Comparison of ENCODE assay signal across 9 cellular contexts in the genomic region with DNA sequence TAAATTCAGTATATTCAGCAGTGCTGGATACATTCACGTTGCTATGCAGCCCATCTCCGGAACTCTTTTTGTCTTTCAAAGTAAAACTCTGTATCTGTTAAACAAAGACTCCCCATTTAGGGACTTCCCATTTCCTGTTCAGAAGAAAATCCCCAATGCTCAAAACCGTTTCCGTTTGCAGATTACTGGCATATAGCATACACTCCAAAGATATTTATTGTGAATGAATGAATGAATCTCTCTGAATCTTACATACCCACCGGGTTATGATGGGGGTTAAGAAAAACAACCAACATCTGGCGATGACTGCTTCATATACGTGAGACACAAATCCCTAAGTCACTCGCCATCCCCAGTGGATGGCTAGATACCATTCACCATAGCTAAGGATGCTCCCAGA. TPM values are rescaled to one million over a fixed set of nuclear protein-coding genes. Genes with fewer than 3 reads are reported as not detected.
DNase-seq lines count a peak whose midpoint lies in the region; ATAC-seq and TF ChIP-seq lines count a peak whose summit lies in the region.
"Had no signal": no experiment of that assay in that cellular context is flagged by ENCODE, and none has a peak within 500 bp of the region (broad histone marks: within the 10 kb centered on the region; RNA-seq: fewer than 3 reads in every experiment).

No MANE protein-coding gene starts in this region.

- ATAC-seq in esophagus mucosa: no peak
- no peak for ATAC-seq in HG02973 (IDR thresholded peaks at IDR 0.05; ENCODE audit: unreplicated experiment)

- DNase-seq in ELR (ENCODE audit: low read depth) (peak; percentile 14), WERI-Rb-1 (no peak), foreskin fibroblast (peak in 1 of 2 donors; percentile 37), retinal pigment epithelial cell (ENCODE audit: low read depth) (no peak), pons (ENCODE audit: low spot score) (no peak), NOMO-1 (lab: John Stamatoyannopoulos, UW; ENCODE audit: unreplicated experiment in 2 of 2) (no peak)
- DNase-seq: mucosa of descending colon had no signal

- peak overlapping the region; percentile 50 for H3K4me3 ChIP-seq in WERI-Rb-1 (ENCODE audit: low read depth, low read length)
- peak overlapping the region; percentile 93 to 96 for H3K4me3 ChIP-seq in foreskin fibroblast (ENCODE audit: low read depth in 1 of 2, low read length in 2 of 2)
- H3K4me3 ChIP-seq in retinal pigment epithelial cell (ENCODE audit: low read length): peak overlapping the region; percentile 61
- H3K4me3 ChIP-seq: mucosa of descending colon had no signal

- TF ChIP-seq CTCF in WERI-Rb-1 (IDR thresholded peaks at IDR 0.05; ENCODE audit: low read depth, low read length) (no peak), foreskin fibroblast (IDR thresholded peaks at IDR 0.05; ENCODE audit: low read depth, low read length) (no peak), retinal pigment epithelial cell (conservative IDR thresholded peaks at IDR 0.05; ENCODE audit: low read depth, low read length) (no peak)

- no peaks in the 10 kb centered on the region for H3K36me3 ChIP-seq in WERI-Rb-1

- no peaks in the 10 kb centered on the region for H3K9me3 ChIP-seq in WERI-Rb-1 (ENCODE audit: severe bottlenecking)
- H3K9me3 ChIP-seq: mucosa of descending colon had no signal

- H3K27ac ChIP-seq in WERI-Rb-1: no peak overlapping the region

- no peaks in the 10 kb centered on the region for H3K27me3 ChIP-seq in WERI-Rb-1 (ENCODE audit: insufficient read depth, low read depth, severe bottlenecking)

RNA-seq across cellular contexts. Expression of a gene that starts 1.6 kb away (rescaled TPM):
- 3.6 TPM for total RNA-seq in esophagus mucosa

RNA-seq across cellular contexts. Expression of a gene that starts 39.9 kb away (rescaled TPM):
- 2.8 TPM for total RNA-seq in esophagus mucosa
